1 cellular context compared by ENCODE assay signal in genomic region chr2:228261546-228261945, GRCh38.
A peak's percentile ranks its signal among the peaks of the same experiment; 100 is the strongest.
TF ChIP-seq lines count a peak whose summit lies in the region.

No MANE protein-coding gene starts in this region.

TF ChIP-seq in HepG2, 621 proteins besides CTCF, POLR2A, EP300 and RAD21:
- peak; percentile 33; the same call in 1 of the 2 replicates for TF ChIP-seq MNT (IDR thresholded peaks at IDR 0.05)
- TF ChIP-seq ZBTB25 (CRISPR knock-in tag; IDR thresholded peaks at IDR 0.05): no peak
